8 cellular contexts compared by ENCODE assay signal in genomic region chr14:104751539-104752337, GRCh38. TPM values are rescaled to one million over a fixed set of nuclear protein-coding genes. Genes with fewer than 3 reads are reported as not detected.
DNase-seq lines count a peak whose midpoint lies in the region; ATAC-seq and TF ChIP-seq lines count a peak whose summit lies in the region.

No MANE protein-coding gene starts in this region.

- peak; percentile 56 for DNase-seq in Right ventricle myocardium superior
- no peak for DNase-seq in Right ventricle myocardium inferior (ENCODE audit: missing footprints)
- no peak for DNase-seq in lower lobe of right lung
- DNase-seq in uterus, result peak in 1 of 2 donors; percentile 39
- DNase-seq in NCI-H748 treated with DMSO at 0.1 percent for 48 hours (lab: John Stamatoyannopoulos, UW), result no peak
- no peak for DNase-seq in pons (ENCODE audit: low spot score)
- DNase-seq in SIG-M5 treated with dmso at 0.1 percent for 504 hours (lab: John Stamatoyannopoulos, UW; ENCODE audit: unreplicated experiment), result no peak

- no peak for TF ChIP-seq CTCF in lower lobe of right lung (IDR thresholded peaks at IDR 0.05)
- no peak for TF ChIP-seq CTCF in uterus (IDR thresholded peaks at IDR 0.05)

- H3K4me1 ChIP-seq in lower lobe of right lung (peaks cover 22% of the 10 kb centered on the region), uterus (peaks cover 9% of the 10 kb centered on the region in 2 donors)

- H3K36me3 ChIP-seq in lower lobe of right lung (peaks cover 17% of the 10 kb centered on the region), uterus (no peaks in the 10 kb centered on the region)

- no peaks in the 10 kb centered on the region for H3K27me3 ChIP-seq in lower lobe of right lung (ENCODE audit: low read depth)
- H3K27me3 ChIP-seq in uterus, result no peaks in the 10 kb centered on the region

- intact Hi-C loops in Right ventricle myocardium superior (cut with DNase I), result no loop called here
- intact Hi-C loops in Right ventricle myocardium inferior (cut with DNase I), result loop anchor here (2.0 to 5.0 kb wide), 2 partner anchors 27 to 46 kb away; partner anchors contain the start of genes ADSS1 and AKT1
- intact Hi-C loops in lower lobe of right lung (cut with DNase I), result no loop called here
- intact Hi-C loops in uterus (cut with DNase I; ENCODE audit: low total_unique reads), result no loop called here

- ATAC-seq in Right ventricle myocardium superior (ENCODE audit: poor library complexity), result no peak
- ATAC-seq in Right ventricle myocardium inferior, result no peak
- ATAC-seq in lower lobe of right lung, result no peak

- H3K9me3 ChIP-seq in lower lobe of right lung (no peaks in the 10 kb centered on the region), uterus (no peaks in the 10 kb centered on the region)

- no peak for TF ChIP-seq POLR2A in uterus (IDR thresholded peaks at IDR 0.05)

- H3K27ac ChIP-seq in angular gyrus (ENCODE audit: low read depth, low read length) (peak overlapping the region; percentile 55), lower lobe of right lung (peak overlapping the region; percentile 98), uterus (peak overlapping the region; percentile 71 to 86)

- H3K4me3 ChIP-seq in lower lobe of right lung (peak overlapping the region; percentile 98), uterus (peak overlapping the region; percentile 84 to 96)

RNA-seq across cellular contexts. Expression of gene SIVA1, which starts 1.2 kb away (rescaled TPM):
- total RNA-seq in Right ventricle myocardium superior, result 60.7 TPM
- total RNA-seq in Right ventricle myocardium inferior, result 54.4 TPM
- 66.3 TPM for total RNA-seq in lower lobe of right lung
- 100 to 1,000 TPM in 3 of 4 donors, 10 to 100 TPM in 1; 79.4 to 366 (median 239) TPM for total RNA-seq in uterus

RNA-seq across cellular contexts. Expression of gene ADSS1, which starts 27.7 kb away (rescaled TPM):
- total RNA-seq in Right ventricle myocardium superior (215 TPM), Right ventricle myocardium inferior (191 TPM), lower lobe of right lung (5.1 TPM), uterus (10 to 100 TPM in 1 of 4 donors, 1 to 10 TPM in 1, not detected in 2; 7.0 to 11.7 TPM)

RNA-seq across cellular contexts. Expression of gene AKT1, which starts 43.8 kb away (rescaled TPM):
- 120 TPM for total RNA-seq in Right ventricle myocardium superior
- total RNA-seq in Right ventricle myocardium inferior, result 134 TPM
- 154 TPM for total RNA-seq in lower lobe of right lung
- total RNA-seq in uterus, result 100 to 1,000 TPM in 2 of 4 donors, 10 to 100 TPM in 2; 42.9 to 121 (median 101) TPM

RNA-seq across cellular contexts. Expression of gene ZBTB42, which starts 49.2 kb away (rescaled TPM):
- total RNA-seq in Right ventricle myocardium superior (5.0 TPM), Right ventricle myocardium inferior (5.6 TPM), lower lobe of right lung (13.1 TPM), uterus (1 to 10 TPM in 3 of 4 donors, under 1 TPM in 1; under 0.01 to 8.4 (median 3.9) TPM)

Comparison
In these comparisons a context has a peak if more than half of its experiments do, and no peak if none do; other contexts are left out.
1. RNA of gene ADSS1, which starts 27.7 kb away (total RNA-seq): 215 TPM in Right ventricle myocardium superior (single experiment) and 191 TPM in Right ventricle myocardium inferior (single experiment); 7.0 to 11.7 TPM in uterus and 5.1 TPM in lower lobe of right lung (single experiment); every median in the first group is over 10 times any median in the second.
2. Peak in every context shown above with its lines, with median percentiles within 50 percentile points of each other: H3K27ac ChIP-seq.